ENCODE assay signal across 28 cellular contexts in the genomic region with DNA sequence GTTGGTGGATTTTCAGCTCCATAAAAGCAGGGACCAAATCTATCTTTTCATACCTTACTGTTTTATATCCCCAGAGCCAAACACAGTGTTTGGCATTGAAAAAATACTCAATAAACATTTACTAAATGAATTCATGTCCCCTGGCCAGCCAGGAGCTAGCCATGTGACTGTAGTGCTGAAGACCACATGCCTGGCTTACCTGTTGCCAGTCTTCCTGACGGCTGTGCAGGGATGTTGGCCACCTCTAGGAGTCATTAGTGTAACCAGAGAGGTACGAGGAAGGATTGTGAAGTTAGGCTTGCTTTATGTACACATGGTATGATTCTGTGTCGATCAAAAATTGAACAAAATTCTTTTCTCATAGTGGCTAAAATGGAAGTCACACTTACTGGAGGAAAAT.
DNase-seq lines count a peak whose midpoint lies in the region; ATAC-seq and TF ChIP-seq lines count a peak whose summit lies in the region.
"Had no signal": no experiment of that assay in that cellular context is flagged by ENCODE, and none has a peak within 500 bp of the region (broad histone marks: within the 10 kb centered on the region; RNA-seq: fewer than 3 reads in every experiment).

No MANE protein-coding gene starts in this region.

- no peak overlapping the region for H2AFZ ChIP-seq in H9 (ENCODE audit: low read length)

- H3K27ac Mint-ChIP-seq in H9 = no peak overlapping the region
- H3K27ac Mint-ChIP-seq in endodermal cell = no peak overlapping the region
- H3K27ac Mint-ChIP-seq: B cell; CD8-positive, alpha-beta T cell had no signal

- H3K27me3 Mint-ChIP-seq in H9 (ENCODE audit: low read depth) = no peaks in the 10 kb centered on the region
- no peaks in the 10 kb centered on the region for H3K27me3 Mint-ChIP-seq in endodermal cell (ENCODE audit: insufficient read depth)
- H3K27me3 Mint-ChIP-seq: B cell had no signal

- H2BK5ac ChIP-seq in H9 (ENCODE audit: insufficient read length, low read length) = no peak overlapping the region

- H2AK5ac ChIP-seq in H9 (ENCODE audit: insufficient read length, low read length) = no peak overlapping the region

- H3K9me3 Mint-ChIP-seq in H9 = no peaks in the 10 kb centered on the region
- H3K9me3 Mint-ChIP-seq in endodermal cell = no peaks in the 10 kb centered on the region
- H3K9me3 Mint-ChIP-seq: CD8-positive, alpha-beta T cell had no signal

- no peaks in the 10 kb centered on the region for H3K23me2 ChIP-seq in H9 (ENCODE audit: insufficient read length, low read depth, low read length, poor library complexity, severe bottlenecking)

- H3K36me3 ChIP-seq in endodermal cell (ENCODE audit: control insufficient read depth, insufficient read depth, low read length) = no peaks in the 10 kb centered on the region
- H3K36me3 ChIP-seq: MG63, SJSA1 had no signal

- no peak overlapping the region for H2BK120ac ChIP-seq in H9 (ENCODE audit: low read depth, low read length, poor library complexity, severe bottlenecking)

- ATAC-seq in HG02623 (IDR thresholded peaks at IDR 0.05; ENCODE audit: unreplicated experiment) (no peak), HG03108 (IDR thresholded peaks at IDR 0.05; ENCODE audit: unreplicated experiment) (no peak), GM19395 (IDR thresholded peaks at IDR 0.05; ENCODE audit: unreplicated experiment) (no peak)
- ATAC-seq: A549; CD8-positive, alpha-beta T cell; PC-3; Right ventricle myocardium inferior had no signal

- no peak overlapping the region for H4K5ac ChIP-seq in H9 (ENCODE audit: insufficient read length, low read depth, low read length)

- no peak for TF ChIP-seq EP300 in Ishikawa (IDR thresholded peaks at IDR 0.05; ENCODE audit: borderline replicate concordance)

- H3K9ac ChIP-seq in H9 (ENCODE audit: extremely low read depth, insufficient read length, low read length) = no peak overlapping the region
- no peak overlapping the region for H3K9ac ChIP-seq in endodermal cell (ENCODE audit: extremely low read depth, low read length, poor library complexity, severe bottlenecking)

- no peaks in the 10 kb centered on the region for H3K79me1 ChIP-seq in H9 (ENCODE audit: insufficient read depth, low read depth, low read length, poor library complexity, severe bottlenecking)

- H3K18ac ChIP-seq in H9 (ENCODE audit: insufficient read length, low read depth, low read length) = no peak overlapping the region

- H3K14ac ChIP-seq in H9 (ENCODE audit: insufficient read depth, low read length) = no peak overlapping the region

- TF ChIP-seq RAD21 in Ishikawa (IDR thresholded peaks at IDR 0.05; ENCODE audit: low read depth) = no peak

- no peak overlapping the region for H3T11ph ChIP-seq in H9 (ENCODE audit: low read length)

- no peak overlapping the region for H3K4me3 ChIP-seq in endodermal cell (ENCODE audit: low read length)
- H3K4me3 ChIP-seq: A549, MG63, SJSA1 had no signal

- no peak overlapping the region for H3K23ac ChIP-seq in H9 (ENCODE audit: insufficient read length, low read depth, low read length)

- H3K4me1 Mint-ChIP-seq in H9 (peaks cover 10 to 11% of the 10 kb centered on the region in 2 experiments), endodermal cell (peaks cover 5% of the 10 kb centered on the region)

- no CpG with 5 or more reads among the region's 3 CpGs for whole genome bisulfite sequencing in H9 (ENCODE audit: extremely low coverage, insufficient read length, low lambda C conversion rate)
- WGBS in endodermal cell (ENCODE audit: insufficient coverage in 1 of 2, insufficient read length in 1 of 2), 2 experiments = 91 to 92% methylated on average over 2 to 3 of the region's 3 CpGs

- H4K20me1 ChIP-seq in H9 (ENCODE audit: control insufficient read depth, insufficient read depth, insufficient read length) = no peaks in the 10 kb centered on the region

- no peak overlapping the region for H3K4me2 ChIP-seq in H9 (ENCODE audit: insufficient read depth, insufficient read length, low read length)
- H3K4me2 ChIP-seq: A549 had no signal

- H2BK12ac ChIP-seq in H9 (ENCODE audit: insufficient read length, low read depth, low read length) = no peak overlapping the region

- H3K79me2 ChIP-seq in H9 (ENCODE audit: insufficient read depth, low read length) = no peaks in the 10 kb centered on the region

- peak; percentile 46 for DNase-seq in H9
- DNase-seq in endodermal cell = peak; percentile 70
- peak; percentile 76 for DNase-seq in left kidney (ENCODE audit: low read depth, low spot score)
- DNase-seq in activated CD4-positive, alpha-beta T cell treated with anti-CD3 and anti-CD28 coated beads, Interleukin-2, amount 50 U/mL, for 4 hours = no peak
- DNase-seq: Caco-2; CD8-positive, alpha-beta T cell; DMS79; EL; GDM1; HCEC 1CT; KG1; MG63; NCI-H1105 treated with DMSO at 0.1 percent for 48 hours; NCI-H146; NCI-H1930; NCI-H446; NCI-H524 treated with DMSO at 0.1 percent for 48 hours; NCI-H774; PC-3 had no signal

- H2BK15ac ChIP-seq in H9 (ENCODE audit: low read depth, low read length) = no peak overlapping the region

- H3K4ac ChIP-seq in H9 (ENCODE audit: low read depth, low read length) = no peak overlapping the region

- H3K4me3 Mint-ChIP-seq in H9 = no peak overlapping the region
- H3K4me3 Mint-ChIP-seq in endodermal cell = no peak overlapping the region
- H3K4me3 Mint-ChIP-seq: B cell; CD8-positive, alpha-beta T cell had no signal

- no peak overlapping the region for H3K27ac ChIP-seq in H9 (ENCODE audit: insufficient read length, low read depth, low read length)
- no peak overlapping the region for H3K27ac ChIP-seq in endodermal cell (ENCODE audit: low read depth, low read length)
- H3K27ac ChIP-seq: A549, C4-2B, SJSA1 had no signal

- H3K9me3 ChIP-seq in H9 (ENCODE audit: control insufficient read depth, low read depth, low read length) (no peaks in the 10 kb centered on the region), endodermal cell (ENCODE audit: control insufficient read depth, low read length) (no peaks in the 10 kb centered on the region)
- H3K9me3 ChIP-seq: A549, Caco-2, MG63, SJSA1 had no signal

- no peak overlapping the region for H4K91ac ChIP-seq in H9 (ENCODE audit: insufficient read length, low read depth, low read length)

- no peak overlapping the region for H2BK20ac ChIP-seq in H9 (ENCODE audit: low read depth, low read length, poor library complexity, severe bottlenecking)

- H3K4me1 ChIP-seq in H9 (ENCODE audit: insufficient read depth, low read length) (no peaks in the 10 kb centered on the region), endodermal cell (ENCODE audit: control insufficient read depth, insufficient read depth, low read length) (no peaks in the 10 kb centered on the region)
- H3K4me1 ChIP-seq: Caco-2 had no signal

- H3K36me3 Mint-ChIP-seq in H9 (ENCODE audit: insufficient read depth in 1 of 3, low read depth in 3 of 3) (no peaks in the 10 kb centered on the region), endodermal cell (ENCODE audit: low read depth) (no peaks in the 10 kb centered on the region)

- H3K56ac ChIP-seq in H9 (ENCODE audit: insufficient read length, low read depth, low read length) = no peak overlapping the region

- no peaks in the 10 kb centered on the region for H3K27me3 ChIP-seq in H9 (ENCODE audit: insufficient read depth, low read length)
- no peaks in the 10 kb centered on the region for H3K27me3 ChIP-seq in endodermal cell (ENCODE audit: control insufficient read depth, insufficient read depth, low read length, poor library complexity, severe bottlenecking)
- H3K27me3 ChIP-seq: MG63, SJSA1 had no signal

- H4K8ac ChIP-seq in H9 (replicated peaks; ENCODE audit: insufficient read length, low read depth, low read length) = no peak overlapping the region

- TF ChIP-seq CTCF in H9 (conservative IDR thresholded peaks at IDR 0.05) (peak; percentile 35; the same call in 2 of the 3 replicates), endodermal cell (conservative IDR thresholded peaks at IDR 0.05) (peak; percentile 58)

TF ChIP-seq in Ishikawa, 13 proteins besides CTCF, POLR2A, EP300 and RAD21:
- TF ChIP-seq, protein P1, sequence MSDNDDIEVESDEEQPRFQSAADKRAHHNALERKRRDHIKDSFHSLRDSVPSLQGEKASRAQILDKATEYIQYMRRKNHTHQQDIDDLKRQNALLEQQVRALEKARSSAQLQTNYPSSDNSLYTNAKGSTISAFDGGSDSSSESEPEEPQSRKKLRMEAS (IDR thresholded peaks at IDR 0.05) = peak; percentile 47; the same call in 1 of the 2 replicates
- no peak for TF ChIP-seq EGR1 (IDR thresholded peaks at IDR 0.05)
- TF ChIP-seq, protein P2, sequence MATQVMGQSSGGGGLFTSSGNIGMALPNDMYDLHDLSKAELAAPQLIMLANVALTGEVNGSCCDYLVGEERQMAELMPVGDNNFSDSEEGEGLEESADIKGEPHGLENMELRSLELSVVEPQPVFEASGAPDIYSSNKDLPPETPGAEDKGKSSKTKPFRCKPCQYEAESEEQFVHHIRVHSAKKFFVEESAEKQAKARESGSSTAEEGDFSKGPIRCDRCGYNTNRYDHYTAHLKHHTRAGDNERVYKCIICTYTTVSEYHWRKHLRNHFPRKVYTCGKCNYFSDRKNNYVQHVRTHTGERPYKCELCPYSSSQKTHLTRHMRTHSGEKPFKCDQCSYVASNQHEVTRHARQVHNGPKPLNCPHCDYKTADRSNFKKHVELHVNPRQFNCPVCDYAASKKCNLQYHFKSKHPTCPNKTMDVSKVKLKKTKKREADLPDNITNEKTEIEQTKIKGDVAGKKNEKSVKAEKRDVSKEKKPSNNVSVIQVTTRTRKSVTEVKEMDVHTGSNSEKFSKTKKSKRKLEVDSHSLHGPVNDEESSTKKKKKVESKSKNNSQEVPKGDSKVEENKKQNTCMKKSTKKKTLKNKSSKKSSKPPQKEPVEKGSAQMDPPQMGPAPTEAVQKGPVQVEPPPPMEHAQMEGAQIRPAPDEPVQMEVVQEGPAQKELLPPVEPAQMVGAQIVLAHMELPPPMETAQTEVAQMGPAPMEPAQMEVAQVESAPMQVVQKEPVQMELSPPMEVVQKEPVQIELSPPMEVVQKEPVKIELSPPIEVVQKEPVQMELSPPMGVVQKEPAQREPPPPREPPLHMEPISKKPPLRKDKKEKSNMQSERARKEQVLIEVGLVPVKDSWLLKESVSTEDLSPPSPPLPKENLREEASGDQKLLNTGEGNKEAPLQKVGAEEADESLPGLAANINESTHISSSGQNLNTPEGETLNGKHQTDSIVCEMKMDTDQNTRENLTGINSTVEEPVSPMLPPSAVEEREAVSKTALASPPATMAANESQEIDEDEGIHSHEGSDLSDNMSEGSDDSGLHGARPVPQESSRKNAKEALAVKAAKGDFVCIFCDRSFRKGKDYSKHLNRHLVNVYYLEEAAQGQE (IDR thresholded peaks at IDR 0.05; ENCODE audit: low read depth) = peak; percentile 79

Comparison
In these comparisons a context has a peak if more than half of its experiments do, and no peak if none do; other contexts are left out.
1. DNase-seq: peak in H9 (single experiment), endodermal cell (single experiment) and left kidney (single experiment); none in activated CD4-positive, alpha-beta T cell treated with anti-CD3 and anti-CD28 coated beads, Interleukin-2, amount 50 U/mL, for 4 hours (0 of 2).